In the genomic region with DNA sequence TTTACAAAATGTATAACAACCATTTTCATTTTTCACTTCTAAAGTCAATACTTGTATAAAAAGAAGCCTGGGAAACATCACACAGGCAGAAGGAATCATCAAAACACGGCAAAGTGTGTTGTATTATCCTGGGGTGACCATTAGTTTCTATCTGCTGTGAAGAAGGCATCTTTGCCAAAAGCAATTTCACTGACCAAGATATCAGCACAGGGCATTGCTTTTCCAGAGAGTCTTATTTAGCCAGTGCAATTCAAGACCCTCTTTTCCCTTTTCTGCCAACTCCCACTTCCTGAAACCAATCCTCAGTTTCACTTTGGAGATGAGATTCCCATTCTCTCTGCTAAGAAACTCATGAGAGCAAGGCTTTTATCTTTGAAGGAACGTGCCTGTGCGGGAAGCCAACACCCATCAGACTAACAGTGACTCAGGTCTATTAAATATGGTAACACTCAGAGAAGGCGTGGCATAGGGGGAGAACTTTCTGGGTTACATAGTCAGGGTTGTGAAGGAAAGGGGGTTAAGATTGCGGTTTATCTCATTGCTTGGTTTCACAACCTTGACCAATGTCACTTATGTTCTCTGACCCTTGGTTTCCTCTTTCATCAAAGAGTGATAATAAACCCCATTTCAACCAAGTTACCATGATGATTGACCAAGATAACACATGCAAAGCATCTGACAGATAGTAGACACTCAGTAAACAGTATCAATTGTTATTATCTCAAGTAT, we compare ENCODE assay signal across 13 cellular contexts.
DNase-seq lines count a peak whose midpoint lies in the region; ATAC-seq and TF ChIP-seq lines count a peak whose summit lies in the region.
"Had no signal": no experiment of that assay in that cellular context is flagged by ENCODE, and none has a peak within 500 bp of the region (broad histone marks: within the 10 kb centered on the region; RNA-seq: fewer than 3 reads in every experiment).

No MANE protein-coding gene starts in this region.

- H3K27ac Mint-ChIP-seq in activated CD4-positive, alpha-beta T cell treated with anti-CD3 and anti-CD28 coated beads for 36 hours, result no peak overlapping the region

- H2AFZ ChIP-seq in PC-3 (ENCODE audit: low read length) (peak overlapping the region; percentile 25), fibroblast of lung (ENCODE audit: low read length) (no peak overlapping the region)

- 51 to 71% methylated on average over 1 to 5 of the region's 5 CpGs for WGBS in transverse colon (ENCODE audit: low coverage in 1 of 2), 2 donors

- TF ChIP-seq POLR2A in transverse colon (IDR thresholded peaks at IDR 0.05), result no peak

- intact Hi-C loops in PC-3 (cut with micrococcal nuclease), result loop anchor here (1.0 to 10.0 kb wide), 5 partner anchors 99 to 672 kb away; a partner anchor contains a TSS
- intact Hi-C loops in transverse colon (cut with DNase I; ENCODE audit: low total_unique reads), result no loop called here
- intact Hi-C loops in activated CD4-positive, alpha-beta T cell treated with anti-CD3 and anti-CD28 coated beads for 36 hours (cut with DNase I, micrococcal nuclease), result no loop called here

- peak overlapping the region; percentile 21 for H3K9ac ChIP-seq in PC-3 (ENCODE audit: low read length)
- no peak overlapping the region for H3K9ac ChIP-seq in fibroblast of lung (ENCODE audit: insufficient read depth, low read length)

- no peak for TF ChIP-seq CTCF in HL-60 (IDR thresholded peaks at IDR 0.05; ENCODE audit: insufficient read depth, low read length)
- no peak for TF ChIP-seq CTCF in PC-3 (conservative IDR thresholded peaks at IDR 0.05; ENCODE audit: low read depth, low read length)
- no peak for TF ChIP-seq CTCF in fibroblast of lung (conservative IDR thresholded peaks at IDR 0.05 in 1 of 2, IDR thresholded peaks at IDR 0.05 in 1 of 2; ENCODE audit: low read depth in 1 of 2, low read length in 2 of 2)
- TF ChIP-seq CTCF in transverse colon (IDR thresholded peaks at IDR 0.05), result no peak

- H3K36me3 ChIP-seq in PC-3 (ENCODE audit: low read depth, low read length) (no peaks in the 10 kb centered on the region), fibroblast of lung (ENCODE audit: control insufficient read depth, insufficient read depth, low read length) (no peaks in the 10 kb centered on the region), transverse colon (no peaks in the 10 kb centered on the region)
- H3K36me3 ChIP-seq: adrenal gland had no signal

- BruUV-seq in PC-3 (replicated peaks; lab: Mats Ljungman, UMichigan), result no TSS peak

- no peak overlapping the region for H3K4me3 Mint-ChIP-seq in activated CD4-positive, alpha-beta T cell treated with anti-CD3 and anti-CD28 coated beads for 36 hours

- no peak for TF ChIP-seq EP300 in transverse colon (IDR thresholded peaks at IDR 0.05; ENCODE audit: low read depth)

- H3K4me3 ChIP-seq in HL-60 (replicated peaks; ENCODE audit: insufficient read depth, low read length) (no peak overlapping the region), PC-3 (ENCODE audit: low read length) (peak overlapping the region; percentile 47), fibroblast of lung (replicated peaks in 1 of 4; ENCODE audit: control extremely low read depth in 1 of 4, insufficient read depth in 1 of 4, low read depth in 3 of 4, low read length in 4 of 4) (no peak overlapping the region), transverse colon (no peak overlapping the region)
- H3K4me3 ChIP-seq: adrenal gland, dorsolateral prefrontal cortex had no signal

- ATAC-seq in PC-3 (peak; percentile 93), HG03095 (IDR thresholded peaks at IDR 0.05; ENCODE audit: unreplicated experiment) (no peak)
- no peak for ATAC-seq in activated CD4-positive, alpha-beta T cell treated with anti-CD3 and anti-CD28 coated beads for 36 hours
- ATAC-seq: Panc1 had no signal

- H3K27ac ChIP-seq in HL-60 (replicated peaks) (no peak overlapping the region; the same call in 1 of the 2 replicates), PC-3 (ENCODE audit: low read length) (peak overlapping the region; percentile 62), fibroblast of lung (ENCODE audit: insufficient read depth, low read length) (no peak overlapping the region), transverse colon (no peak overlapping the region)
- H3K27ac ChIP-seq: adrenal gland, dorsolateral prefrontal cortex had no signal

- DNase-seq in HL-60 (ENCODE audit: low read depth in 1 of 2, low spot score in 1 of 2) (peak; percentile 84 to 94), PC-3 (peak; percentile 76), fibroblast of lung (ENCODE audit: low read depth in 2 of 2) (peak; percentile 24 to 27), transverse colon (peak; percentile 20), NCI-H1436 (lab: John Stamatoyannopoulos, UW) (no peak)
- no peak for DNase-seq in activated CD4-positive, alpha-beta T cell treated with anti-CD3 and anti-CD28 coated beads for 36 hours
- DNase-seq: adrenal gland, DMS79 treated with DMSO at 0.1 percent for 48 hours, dorsolateral prefrontal cortex, hippocampal formation, NCI-H1417 treated with DMSO at 0.1 percent for 48 hours had no signal

- POLR2A ChIA-PET in PC-3 (lab: Charles Lee; ENCODE audit: unreplicated experiment), result no interaction called here
- POLR2A ChIA-PET in activated CD4-positive, alpha-beta T cell treated with anti-CD3 and anti-CD28 coated beads for 36 hours (lab: Charles Lee), result no interaction called here

- no peaks in the 10 kb centered on the region for H3K36me3 Mint-ChIP-seq in activated CD4-positive, alpha-beta T cell treated with anti-CD3 and anti-CD28 coated beads for 36 hours (ENCODE audit: low read depth)

- H3K79me2 ChIP-seq in PC-3 (ENCODE audit: low read length) (no peaks in the 10 kb centered on the region), fibroblast of lung (ENCODE audit: control insufficient read depth, insufficient read depth, low read length) (no peaks in the 10 kb centered on the region)

- peaks cover 15% of the 10 kb centered on the region for H3K4me1 ChIP-seq in PC-3 (ENCODE audit: insufficient read depth, low read length)
- no peaks in the 10 kb centered on the region for H3K4me1 ChIP-seq in fibroblast of lung (ENCODE audit: control insufficient read depth, extremely low read depth, insufficient read depth, low read length)
- H3K4me1 ChIP-seq in transverse colon, result peaks cover 0 to 17% (median 4%) of the 10 kb centered on the region in 4 donors

- H3K27me3 ChIP-seq in HL-60 (ENCODE audit: insufficient read depth, poor library complexity, severe bottlenecking) (no peaks in the 10 kb centered on the region), PC-3 (ENCODE audit: low read length) (no peaks in the 10 kb centered on the region), fibroblast of lung (ENCODE audit: control insufficient read depth, insufficient read depth, low read length) (no peaks in the 10 kb centered on the region), transverse colon (no peaks in the 10 kb centered on the region)
- H3K27me3 ChIP-seq: dorsolateral prefrontal cortex had no signal

- H3K27me3 Mint-ChIP-seq in activated CD4-positive, alpha-beta T cell treated with anti-CD3 and anti-CD28 coated beads for 36 hours, result no peaks in the 10 kb centered on the region

- H3K4me1 Mint-ChIP-seq in activated CD4-positive, alpha-beta T cell treated with anti-CD3 and anti-CD28 coated beads for 36 hours, result no peaks in the 10 kb centered on the region

- H3K9me2 ChIP-seq in PC-3 (replicated peaks; ENCODE audit: low read length), result no peaks in the 10 kb centered on the region

- H3K9me3 Mint-ChIP-seq in activated CD4-positive, alpha-beta T cell treated with anti-CD3 and anti-CD28 coated beads for 36 hours (ENCODE audit: low read depth), result no peaks in the 10 kb centered on the region

- H3K9me3 ChIP-seq in PC-3 (ENCODE audit: low read length) (no peaks in the 10 kb centered on the region), fibroblast of lung (ENCODE audit: control insufficient read depth, insufficient read depth, low read depth, low read length) (no peaks in the 10 kb centered on the region), transverse colon (no peaks in the 10 kb centered on the region)
- H3K9me3 ChIP-seq: adrenal gland had no signal

- H3K4me2 ChIP-seq in PC-3 (ENCODE audit: low read length) (peak overlapping the region; percentile 77), fibroblast of lung (ENCODE audit: extremely low read depth, insufficient read depth, low read length) (no peak overlapping the region)

- in situ Hi-C loops in transverse colon (cut with MboI; ENCODE audit: low pct_ligation_motif_present in 1 of 4, low pct_unique_long_range_greater_than_20kb in 1 of 4, low sequenced_read_pairs in 3 of 4), result loop anchor here in 1 of 4 donors (25.0 kb wide), 1 partner anchor 94 kb away; no protein-coding TSS in a partner anchor

- CTCF ChIA-PET in PC-3 (lab: Charles Lee), result no interaction called here
- CTCF ChIA-PET in activated CD4-positive, alpha-beta T cell treated with anti-CD3 and anti-CD28 coated beads for 36 hours (lab: Charles Lee), result no interaction called here

- H4K20me1 ChIP-seq in PC-3 (ENCODE audit: low read length) (no peaks in the 10 kb centered on the region), fibroblast of lung (ENCODE audit: control insufficient read depth, extremely low read depth, insufficient read depth, low read length) (no peaks in the 10 kb centered on the region)

- H3F3A ChIP-seq in PC-3 (ENCODE audit: low read length, unreplicated experiment), result no peaks in the 10 kb centered on the region

Comparison
In these comparisons a context has a peak if more than half of its experiments do, and no peak if none do; other contexts are left out.
1. DNase-seq: peak in HL-60 (2 of 2), PC-3 (single experiment), fibroblast of lung (2 of 2) and transverse colon (single experiment); none in NCI-H1436 (single experiment) and activated CD4-positive, alpha-beta T cell treated with anti-CD3 and anti-CD28 coated beads for 36 hours (single experiment).